In genomic region chr10:89588671-89589070, GRCh38 we compare ENCODE assay signal across 19 cellular contexts. TPM values are rescaled to one million over a fixed set of nuclear protein-coding genes. Genes with fewer than 3 reads are reported as not detected.
DNase-seq lines count a peak whose midpoint lies in the region; ATAC-seq and TF ChIP-seq lines count a peak whose summit lies in the region.
"Had no signal": no experiment of that assay in that cellular context is flagged by ENCODE, and none has a peak within 500 bp of the region (broad histone marks: within the 10 kb centered on the region; RNA-seq: fewer than 3 reads in every experiment).

No MANE protein-coding gene starts in this region.

- WGBS in heart left ventricle, 4 donors = 63 to 67% (median 63%) methylated on average over 3 of the region's 3 CpGs

- TF ChIP-seq POLR2A in heart left ventricle (IDR thresholded peaks at IDR 0.05) (no peak), gastrocnemius medialis (IDR thresholded peaks at IDR 0.05) (no peak)

- intact Hi-C loops in heart left ventricle (cut with DNase I) (loop anchor here in 1 of 10 donors (5.0 kb wide), 1 partner anchor 114 kb away; the partner anchor contains the start of gene KIF20B), left ventricle myocardium superior (cut with micrococcal nuclease) (no loop called here), gastrocnemius medialis (cut with DNase I; ENCODE audit: low total_unique reads) (loop anchor here (1.0 kb wide), 1 partner anchor 113 kb away; the partner anchor contains the start of gene KIF20B)

- no peak overlapping the region for H3K4me3 Mint-ChIP-seq in stimulated activated naive B cell treated with anti-CD40 and anti-IgM and Interleukin-4, amounts not matched to agents 10 μg/mL and 1 μg/mL and 100 μg/mL, for 72 hours
- H3K4me3 Mint-ChIP-seq in naive thymus-derived CD8-positive, alpha-beta T cell = no peak overlapping the region
- H3K4me3 Mint-ChIP-seq: CD4-positive, alpha-beta memory T cell; GM23338 had no signal

- H3K27ac Mint-ChIP-seq in stimulated activated naive B cell treated with anti-CD40 and anti-IgM and Interleukin-4, amounts not matched to agents 10 μg/mL and 1 μg/mL and 100 μg/mL, for 72 hours = no peak overlapping the region
- H3K27ac Mint-ChIP-seq in naive thymus-derived CD8-positive, alpha-beta T cell = no peak overlapping the region
- H3K27ac Mint-ChIP-seq: CD4-positive, alpha-beta memory T cell had no signal

- H3K4me3 ChIP-seq in heart left ventricle (no peak overlapping the region), choroid plexus epithelial cell (ENCODE audit: low read depth, low read length) (no peak overlapping the region), fibroblast of pulmonary artery (replicated peaks; ENCODE audit: low read depth, low read length) (no peak overlapping the region), gastrocnemius medialis (no peak overlapping the region)
- H3K4me3 ChIP-seq: GM23338, K562, PC-9 had no signal

- in situ Hi-C loops in gastrocnemius medialis (cut with MboI; ENCODE audit: low sequenced_read_pairs in 4 of 4) = no loop called here

- H3K36me3 ChIP-seq in heart left ventricle (peaks cover 0 to 19% (median 3%) of the 10 kb centered on the region in 9 donors), gastrocnemius medialis (no peaks in the 10 kb centered on the region)

- H3K27me3 ChIP-seq in heart left ventricle (no peaks in the 10 kb centered on the region), gastrocnemius medialis (no peaks in the 10 kb centered on the region)

- H3K36me3 Mint-ChIP-seq in stimulated activated naive B cell treated with anti-CD40 and anti-IgM and Interleukin-4, amounts not matched to agents 10 μg/mL and 1 μg/mL and 100 μg/mL, for 72 hours = peaks cover 7 to 11% of the 10 kb centered on the region in 2 donors
- H3K36me3 Mint-ChIP-seq in naive thymus-derived CD8-positive, alpha-beta T cell = peaks cover 0 to 4% (median 0%) of the 10 kb centered on the region in 3 donors

- no peaks in the 10 kb centered on the region for H3K27me3 Mint-ChIP-seq in stimulated activated naive B cell treated with anti-CD40 and anti-IgM and Interleukin-4, amounts not matched to agents 10 μg/mL and 1 μg/mL and 100 μg/mL, for 72 hours
- peaks cover 0 to 11% (median 0%) of the 10 kb centered on the region in 5 donors for H3K27me3 Mint-ChIP-seq in naive thymus-derived CD8-positive, alpha-beta T cell
- H3K27me3 Mint-ChIP-seq: CD4-positive, alpha-beta memory T cell had no signal

- H3K4me1 Mint-ChIP-seq in stimulated activated naive B cell treated with anti-CD40 and anti-IgM and Interleukin-4, amounts not matched to agents 10 μg/mL and 1 μg/mL and 100 μg/mL, for 72 hours = peaks cover 0 to 5% of the 10 kb centered on the region in 2 donors
- no peaks in the 10 kb centered on the region for H3K4me1 Mint-ChIP-seq in naive thymus-derived CD8-positive, alpha-beta T cell
- H3K4me1 Mint-ChIP-seq: CD4-positive, alpha-beta memory T cell had no signal

- H3K9me3 ChIP-seq in heart left ventricle = no peaks in the 10 kb centered on the region
- no peaks in the 10 kb centered on the region for H3K9me3 ChIP-seq in gastrocnemius medialis

- H3K27ac ChIP-seq in heart left ventricle (peak overlapping the region; percentile 17 to 93 (median 66)), gastrocnemius medialis (peak overlapping the region in 3 of 4 donors; percentile 22 to 69 (median 41))
- H3K27ac ChIP-seq: PC-9 had no signal

- ATAC-seq in heart left ventricle (no peak), left ventricle myocardium superior (no peak), gastrocnemius medialis (peak in 1 of 2 donors; percentile 22)
- ATAC-seq in stimulated activated naive B cell treated with anti-CD40 and anti-IgM and Interleukin-4, amounts not matched to agents 10 μg/mL and 1 μg/mL and 100 μg/mL, for 72 hours (replicated peaks) = no peak
- no peak for ATAC-seq in naive thymus-derived CD8-positive, alpha-beta T cell
- ATAC-seq: GM23338, K562 had no signal

- POLR2A ChIA-PET in naive thymus-derived CD8-positive, alpha-beta T cell (lab: Charles Lee) = no interaction called here

- DNase-seq in heart left ventricle (no peak), left ventricle myocardium superior (no peak), choroid plexus epithelial cell (ENCODE audit: low read depth) (peak; percentile 83), fibroblast of pulmonary artery (ENCODE audit: low read depth) (peak; percentile 61), gastrocnemius medialis (no peak), DMS114 treated with DMSO at 0.1 percent for 48 hours (lab: John Stamatoyannopoulos, UW; ENCODE audit: unreplicated experiment) (no peak)
- no peak for DNase-seq in stimulated activated naive B cell treated with anti-CD40 and anti-IgM and Interleukin-4, amounts not matched to agents 10 μg/mL and 1 μg/mL and 100 μg/mL, for 72 hours
- no peak for DNase-seq in naive thymus-derived CD8-positive, alpha-beta T cell
- DNase-seq: CD4-positive, alpha-beta memory T cell; DMS79 treated with DMSO at 0.1 percent for 48 hours; NCI-H1436; NCI-H2029; NCI-H2171; NCI-H446; NCI-H69; NK-92 treated with Interleukin-12 subunit alpha and Interleukin-12 subunit beta, amount 100 ng/mL, for 24 hours; PC-9 had no signal

- no peaks in the 10 kb centered on the region for H3K9me3 Mint-ChIP-seq in stimulated activated naive B cell treated with anti-CD40 and anti-IgM and Interleukin-4, amounts not matched to agents 10 μg/mL and 1 μg/mL and 100 μg/mL, for 72 hours
- H3K9me3 Mint-ChIP-seq in naive thymus-derived CD8-positive, alpha-beta T cell = no peaks in the 10 kb centered on the region
- H3K9me3 Mint-ChIP-seq: GM23338 had no signal

- TF ChIP-seq CTCF in heart left ventricle (IDR thresholded peaks at IDR 0.05) (no peak), choroid plexus epithelial cell (conservative IDR thresholded peaks at IDR 0.05; ENCODE audit: low read depth, low read length) (no peak), fibroblast of pulmonary artery (IDR thresholded peaks at IDR 0.05; ENCODE audit: low read length, missing control alignments) (no peak), gastrocnemius medialis (IDR thresholded peaks at IDR 0.05 in 4 of 5, conservative IDR thresholded peaks at IDR 0.05 in 1 of 5) (no peak)

- H3K4me1 ChIP-seq in heart left ventricle (peaks cover 0 to 41% (median 18%) of the 10 kb centered on the region in 12 donors), gastrocnemius medialis (peaks cover 26 to 41% of the 10 kb centered on the region in 2 donors)

RNA-seq across cellular contexts. Expression of gene SLC16A12, which starts 53.3 kb away (rescaled TPM):
- total RNA-seq in heart left ventricle = 1 to 10 TPM; 2.0 to 6.6 (median 2.9) TPM
- 1 to 10 TPM; 1.7 to 4.3 TPM for polyA plus RNA-seq in heart left ventricle
- 1.1 TPM for total RNA-seq in left ventricle myocardium superior
- 1 to 10 TPM in 3 of 4 donors, under 1 TPM in 1; 0.97 to 3.1 (median 1.4) TPM for total RNA-seq in gastrocnemius medialis
- total RNA-seq in naive thymus-derived CD8-positive, alpha-beta T cell = not detected
- not detected for polyA plus RNA-seq in naive thymus-derived CD8-positive, alpha-beta T cell
- total RNA-seq: CD4-positive, alpha-beta memory T cell; K562 had no signal
- polyA plus RNA-seq: CD4-positive, alpha-beta memory T cell; K562 had no signal

RNA-seq across cellular contexts. Expression of gene PANK1, which starts 56.4 kb away (rescaled TPM):
- total RNA-seq in heart left ventricle (10 to 100 TPM in 8 of 9 donors, 1 to 10 TPM in 1; 9.6 to 24.7 (median 19.1) TPM), left ventricle myocardium superior (21.2 TPM), gastrocnemius medialis (10 to 100 TPM in 1 of 4 donors, 1 to 10 TPM in 3; 7.3 to 16.3 (median 9.0) TPM)
- polyA plus RNA-seq in heart left ventricle = 1 to 10 TPM; 3.6 to 8.4 TPM
- 1 to 10 TPM in 1 of 2 experiments, under 1 TPM in 1; 0.69 to 1.9 TPM for total RNA-seq in naive thymus-derived CD8-positive, alpha-beta T cell
- polyA plus RNA-seq in naive thymus-derived CD8-positive, alpha-beta T cell = under 1 TPM; 0.24 to 0.41 (median 0.40) TPM

Comparison
In these comparisons a context has a peak if more than half of its experiments do, and no peak if none do; other contexts are left out.
1. DNase-seq: peak in choroid plexus epithelial cell (single experiment) and fibroblast of pulmonary artery (single experiment); none in heart left ventricle (0 of 5), left ventricle myocardium superior (single experiment), gastrocnemius medialis (0 of 2), stimulated activated naive B cell treated with anti-CD40 and anti-IgM and Interleukin-4, amounts not matched to agents 10 μg/mL and 1 μg/mL and 100 μg/mL, for 72 hours (single experiment), naive thymus-derived CD8-positive, alpha-beta T cell (0 of 10) and DMS114 treated with DMSO at 0.1 percent for 48 hours (single experiment).